In genomic region chr1:36321119-36321951, GRCh38 we compare ENCODE assay signal across 8 cellular contexts. TPM values are rescaled to one million over a fixed set of nuclear protein-coding genes. Genes with fewer than 3 reads are reported as not detected.
A peak's percentile ranks its signal among the peaks of the same experiment; 100 is the strongest.
DNase-seq lines count a peak whose midpoint lies in the region; ATAC-seq and TF ChIP-seq lines count a peak whose summit lies in the region.

No MANE protein-coding gene starts in this region.

- ATAC-seq in heart left ventricle (peak; percentile 54 to 80 (median 70)), GM21515 (IDR thresholded peaks at IDR 0.05; ENCODE audit: unreplicated experiment) (no peak), HG02981 (IDR thresholded peaks at IDR 0.05; ENCODE audit: unreplicated experiment) (no peak), GM21381 (IDR thresholded peaks at IDR 0.05; ENCODE audit: unreplicated experiment) (no peak)

- peaks cover 8% of the 10 kb centered on the region for H3K36me3 Mint-ChIP-seq in activated T-helper 2 cell treated with anti-CD3 and anti-CD28 coated beads, Interferon-gamma antibody, Interleukin-2, Interleukin-4, amounts not matched to agents 10 μg/mL and 5 μg/mL and 100 μg/mL, durations not matched to agents 14 hours and 24 hours and 36 hours (ENCODE audit: low read depth)

- H3K9me3 ChIP-seq in heart left ventricle = no peaks in the 10 kb centered on the region

- H3K36me3 ChIP-seq in heart left ventricle (peaks cover 0 to 4% (median 0%) of the 10 kb centered on the region in 9 donors), rectal smooth muscle tissue (ENCODE audit: control insufficient read depth, insufficient read depth, low read length) (no peaks in the 10 kb centered on the region)

- DNase-seq in activated CD4-positive, alpha-beta T cell treated with anti-CD3 and anti-CD28 coated beads for 48 hours = peak; percentile 62
- DNase-seq in activated CD4-positive, alpha-beta T cell treated with anti-CD3 and anti-CD28 coated beads, Interleukin-2, amount 50 U/mL, for 1 hour = no peak
- no peak for DNase-seq in activated T-helper 2 cell treated with anti-CD3 and anti-CD28 coated beads, Interferon-gamma antibody, Interleukin-2, Interleukin-4, amounts not matched to agents 10 μg/mL and 5 μg/mL and 100 μg/mL, durations not matched to agents 14 hours and 24 hours and 36 hours (ENCODE audit: low spot score)
- peak; percentile 89 to 92 (median 89) for DNase-seq in heart left ventricle

- no peak for TF ChIP-seq POLR2A in heart left ventricle (IDR thresholded peaks at IDR 0.05)

- TF ChIP-seq CTCF in heart left ventricle (IDR thresholded peaks at IDR 0.05) = no peak

- intact Hi-C loops in activated T-helper 2 cell treated with anti-CD3 and anti-CD28 coated beads, Interferon-gamma antibody, Interleukin-2, Interleukin-4, amounts not matched to agents 10 μg/mL and 5 μg/mL and 100 μg/mL, durations not matched to agents 14 hours and 24 hours and 36 hours (cut with micrococcal nuclease) = loop anchor here (5.0 kb wide), 1 partner anchor 46 kb away; no protein-coding TSS in a partner anchor
- intact Hi-C loops in heart left ventricle (cut with DNase I) = loop anchor here in 2 of 10 donors (5.0 kb wide), 1 partner anchor 46 kb away; no protein-coding TSS in a partner anchor

- H3K27me3 ChIP-seq in heart left ventricle (no peaks in the 10 kb centered on the region), rectal smooth muscle tissue (ENCODE audit: control insufficient read depth, insufficient read depth, low read length) (no peaks in the 10 kb centered on the region)

- H3K4me3 Mint-ChIP-seq in activated T-helper 2 cell treated with anti-CD3 and anti-CD28 coated beads, Interferon-gamma antibody, Interleukin-2, Interleukin-4, amounts not matched to agents 10 μg/mL and 5 μg/mL and 100 μg/mL, durations not matched to agents 14 hours and 24 hours and 36 hours (ENCODE audit: low read depth) = peak overlapping the region; percentile 46

- WGBS in heart left ventricle, 4 donors = 19 to 56% (median 39%) methylated on average over 14 to 59 of the region's 59 CpGs

- peak overlapping the region in 11 of 12 donors; percentile 51 to 97 (median 90) for H3K27ac ChIP-seq in heart left ventricle
- peak overlapping the region; percentile 53 for H3K27ac ChIP-seq in rectal smooth muscle tissue (ENCODE audit: low read depth, low read length)

- no peaks in the 10 kb centered on the region for H3K27me3 Mint-ChIP-seq in activated T-helper 2 cell treated with anti-CD3 and anti-CD28 coated beads, Interferon-gamma antibody, Interleukin-2, Interleukin-4, amounts not matched to agents 10 μg/mL and 5 μg/mL and 100 μg/mL, durations not matched to agents 14 hours and 24 hours and 36 hours (ENCODE audit: low read depth)

- no peak overlapping the region for H3K27ac Mint-ChIP-seq in activated T-helper 2 cell treated with anti-CD3 and anti-CD28 coated beads, Interferon-gamma antibody, Interleukin-2, Interleukin-4, amounts not matched to agents 10 μg/mL and 5 μg/mL and 100 μg/mL, durations not matched to agents 14 hours and 24 hours and 36 hours

- peaks cover 18% of the 10 kb centered on the region for H3K4me1 Mint-ChIP-seq in activated T-helper 2 cell treated with anti-CD3 and anti-CD28 coated beads, Interferon-gamma antibody, Interleukin-2, Interleukin-4, amounts not matched to agents 10 μg/mL and 5 μg/mL and 100 μg/mL, durations not matched to agents 14 hours and 24 hours and 36 hours (ENCODE audit: low read depth)

- H3K4me1 ChIP-seq in heart left ventricle = peaks cover 3 to 39% (median 28%) of the 10 kb centered on the region in 12 donors
- peaks cover 3% of the 10 kb centered on the region for H3K4me1 ChIP-seq in rectal smooth muscle tissue (ENCODE audit: control insufficient read depth, insufficient read depth, low read length)

- H3K9ac ChIP-seq in rectal smooth muscle tissue (ENCODE audit: low read length) = no peak overlapping the region

- H3K4me3 ChIP-seq in heart left ventricle = peak overlapping the region; percentile 12 to 98 (median 85)
- H3K4me3 ChIP-seq in rectal smooth muscle tissue (ENCODE audit: low read length) = peak overlapping the region; percentile 58

- H3K9me3 Mint-ChIP-seq in activated T-helper 2 cell treated with anti-CD3 and anti-CD28 coated beads, Interferon-gamma antibody, Interleukin-2, Interleukin-4, amounts not matched to agents 10 μg/mL and 5 μg/mL and 100 μg/mL, durations not matched to agents 14 hours and 24 hours and 36 hours = no peaks in the 10 kb centered on the region

RNA-seq across cellular contexts. Expression of gene EVA1B, which starts 2.1 kb away (rescaled TPM):
- total RNA-seq in activated T-helper 2 cell treated with anti-CD3 and anti-CD28 coated beads, Interferon-gamma antibody, Interleukin-2, Interleukin-4, amounts not matched to agents 10 μg/mL and 5 μg/mL and 100 μg/mL, durations not matched to agents 14 hours and 24 hours and 36 hours = 10.7 and 11.0 TPM in 2 replicates
- total RNA-seq in heart left ventricle = 10 to 100 TPM in 6 of 9 donors, 1 to 10 TPM in 3; 5.9 to 42.3 (median 10.8) TPM
- polyA plus RNA-seq in heart left ventricle = 10 to 100 TPM; 13.6 to 21.4 TPM

RNA-seq across cellular contexts. Expression of gene SH3D21, which starts 15.2 kb away (rescaled TPM):
- total RNA-seq in activated T-helper 2 cell treated with anti-CD3 and anti-CD28 coated beads, Interferon-gamma antibody, Interleukin-2, Interleukin-4, amounts not matched to agents 10 μg/mL and 5 μg/mL and 100 μg/mL, durations not matched to agents 14 hours and 24 hours and 36 hours = 19.0 and 20.4 TPM in 2 replicates
- total RNA-seq in heart left ventricle = 1 to 10 TPM in 5 of 9 donors, under 1 TPM in 4; 0.38 to 3.1 (median 1.4) TPM
- polyA plus RNA-seq in heart left ventricle = 1 to 10 TPM in 1 of 2 donors, under 1 TPM in 1; 0.72 to 2.2 TPM

Comparison
In these comparisons a context has a peak if more than half of its experiments do, and no peak if none do; other contexts are left out.
1. DNase-seq: peak in activated CD4-positive, alpha-beta T cell treated with anti-CD3 and anti-CD28 coated beads for 48 hours (single experiment) and heart left ventricle (5 of 5); none in activated CD4-positive, alpha-beta T cell treated with anti-CD3 and anti-CD28 coated beads, Interleukin-2, amount 50 U/mL, for 1 hour (single experiment) and activated T-helper 2 cell treated with anti-CD3 and anti-CD28 coated beads, Interferon-gamma antibody, Interleukin-2, Interleukin-4, amounts not matched to agents 10 μg/mL and 5 μg/mL and 100 μg/mL, durations not matched to agents 14 hours and 24 hours and 36 hours (single experiment).
2. ATAC-seq: peak in heart left ventricle (4 of 4); none in GM21515 (single experiment), HG02981 (single experiment) and GM21381 (single experiment).